Comparison of ENCODE assay signal across 11 cellular contexts in genomic region chr5:102080288-102080687, GRCh38.
"Had no signal": no experiment of that assay in that cellular context is flagged by ENCODE, and none has a peak within 500 bp of the region (broad histone marks: within the 10 kb centered on the region; RNA-seq: fewer than 3 reads in every experiment).

No MANE protein-coding gene starts in this region.

- H3K4me1 ChIP-seq: HAP-1 had no signal

- H3K36me3 ChIP-seq: HAP-1 had no signal

- H3K4me2 ChIP-seq: GM23338 had no signal

- H3K4me3 Mint-ChIP-seq: GM23338, H9, HFFc6 had no signal

- H3K4me3 ChIP-seq: GM23248, GM23338, HAP-1 had no signal

- H2AFZ ChIP-seq: GM23248, GM23338 had no signal

- ATAC-seq: GM23338, HCT116 had no signal

- H3K9ac ChIP-seq: GM23248 had no signal

- H3K9me3 ChIP-seq: HAP-1 had no signal

- DNase-seq: GM23248, GOT3, H7, H9, HCEC 1CT, HFFc6 had no signal

- H3K27ac ChIP-seq: GM23248 had no signal

- FAIRE-seq: H1, H54 had no signal

- H3K27ac Mint-ChIP-seq: GM23338, H9, HFFc6 had no signal
